Comparison of ENCODE assay signal across 2 cellular contexts in genomic region chr1:112391603-112391940, GRCh38.
TF ChIP-seq lines count a peak whose summit lies in the region.

No MANE protein-coding gene starts in this region.

TF ChIP-seq in A549, 52 proteins besides CTCF, POLR2A, EP300 and RAD21 (continued from another document):
- TF ChIP-seq RNF2 (IDR thresholded peaks at IDR 0.05; ENCODE audit: borderline replicate concordance, low read depth) (no peak), TP53 (CRISPR knock-in tag; IDR thresholded peaks at IDR 0.05) (no peak), RCOR1 (IDR thresholded peaks at IDR 0.05; ENCODE audit: low read depth, low read length) (no peak), HEYL (CRISPR knock-in tag; IDR thresholded peaks at IDR 0.05) (no peak), MAX (IDR thresholded peaks at IDR 0.05) (no peak), ZFP36 (IDR thresholded peaks at IDR 0.05; ENCODE audit: borderline replicate concordance, partially characterized antibody) (no peak), HMGXB4 (CRISPR knock-in tag; IDR thresholded peaks at IDR 0.05; ENCODE audit: borderline replicate concordance) (no peak), ZC3H11A (IDR thresholded peaks at IDR 0.05) (no peak), MAFK (IDR thresholded peaks at IDR 0.05; ENCODE audit: partially characterized antibody) (no peak), RARB (CRISPR knock-in tag; IDR thresholded peaks at IDR 0.05) (no peak)
TF ChIP-seq in A549: peak in this region for 0.

TF ChIP-seq in H1, 55 proteins besides CTCF, POLR2A, EP300 and RAD21:
- TF ChIP-seq, protein P1, sequence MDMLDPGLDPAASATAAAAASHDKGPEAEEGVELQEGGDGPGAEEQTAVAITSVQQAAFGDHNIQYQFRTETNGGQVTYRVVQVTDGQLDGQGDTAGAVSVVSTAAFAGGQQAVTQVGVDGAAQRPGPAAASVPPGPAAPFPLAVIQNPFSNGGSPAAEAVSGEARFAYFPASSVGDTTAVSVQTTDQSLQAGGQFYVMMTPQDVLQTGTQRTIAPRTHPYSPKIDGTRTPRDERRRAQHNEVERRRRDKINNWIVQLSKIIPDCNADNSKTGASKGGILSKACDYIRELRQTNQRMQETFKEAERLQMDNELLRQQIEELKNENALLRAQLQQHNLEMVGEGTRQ (IDR thresholded peaks at IDR 0.05; ENCODE audit: low read length): no peak
- no peak for TF ChIP-seq POLR2AphosphoS5 (IDR thresholded peaks at IDR 0.05; ENCODE audit: low read depth, low read length)
- no peak for TF ChIP-seq MAFK (IDR thresholded peaks at IDR 0.05; ENCODE audit: low read depth, low read length)
- TF ChIP-seq GABPA (IDR thresholded peaks at IDR 0.05; ENCODE audit: borderline replicate concordance, insufficient read depth, low read length): no peak
- TF ChIP-seq POU5F1 (IDR thresholded peaks at IDR 0.05; ENCODE audit: low read depth, low read length): no peak
- no peak for TF ChIP-seq SIRT6 (IDR thresholded peaks at IDR 0.05; ENCODE audit: low read length)
- no peak for TF ChIP-seq SP1 (IDR thresholded peaks at IDR 0.05; ENCODE audit: low read depth, low read length)
- no peak for TF ChIP-seq EGR1 (IDR thresholded peaks at IDR 0.05; ENCODE audit: borderline replicate concordance, low read depth, low read length)
- TF ChIP-seq RFX5 (IDR thresholded peaks at IDR 0.05; ENCODE audit: borderline replicate concordance, low read depth, low read length): no peak
- no peak for TF ChIP-seq ASH2L (IDR thresholded peaks at IDR 0.05; ENCODE audit: low read length)
